ENCODE assay signal across 21 cellular contexts in genomic region chr17:74850310-74850709, GRCh38. TPM values are rescaled to one million over a fixed set of nuclear protein-coding genes. Genes with fewer than 3 reads are reported as not detected.
DNase-seq lines count a peak whose midpoint lies in the region; ATAC-seq, FAIRE-seq and TF ChIP-seq lines count a peak whose summit lies in the region.
"Had no signal": no experiment of that assay in that cellular context is flagged by ENCODE, and none has a peak within 500 bp of the region (broad histone marks: within the 10 kb centered on the region; RNA-seq: fewer than 3 reads in every experiment).

No MANE protein-coding gene starts in this region.

- no peak overlapping the region for H3K4ac ChIP-seq in H1 (replicated peaks; ENCODE audit: insufficient read length, low read depth, low read length)

- H3K4me2 ChIP-seq in HepG2 (ENCODE audit: low read depth, low read length) (no peak overlapping the region), H1 (ENCODE audit: insufficient read depth in 1 of 2, low read depth in 2 of 2, low read length in 2 of 2) (no peak overlapping the region)
- H3K4me2 ChIP-seq: A549, GM23338 had no signal

- H2BK120ac ChIP-seq in H1 (replicated peaks; ENCODE audit: low read depth, low read length): no peak overlapping the region

- H3K27me3 ChIP-seq in HepG2 (ENCODE audit: control insufficient read depth in 1 of 2, insufficient read depth in 2 of 2, low read length in 2 of 2) (peaks cover 5 to 82% of the 10 kb centered on the region in 2 experiments), right lobe of liver (peaks cover 0 to 7% of the 10 kb centered on the region in 2 donors), H1 (replicated peaks in 1 of 4; ENCODE audit: control insufficient read depth in 3 of 4, extremely low read depth in 1 of 4, insufficient read depth in 3 of 4, low read length in 3 of 4) (peaks cover 20 to 89% (median 69%) of the 10 kb centered on the region in 4 experiments)

- FAIRE-seq in HepG2 (lab: Jason Lieb, UNC): no peak
- no peak for FAIRE-seq in H1 (lab: Jason Lieb, UNC)
- FAIRE-seq in urothelium cell line (lab: Jason Lieb, UNC): peak; percentile 67
- FAIRE-seq: A549, G401.6, GM19239, H54 had no signal

- H4K5ac ChIP-seq in H1 (ENCODE audit: insufficient read length, low read depth, low read length): no peak overlapping the region

- no TSS peak for BruUV-seq in HepG2 (replicated peaks; lab: Mats Ljungman, UMichigan)

- H3K4me1 ChIP-seq in HepG2 (ENCODE audit: insufficient read depth, low read length) (peaks cover 9% of the 10 kb centered on the region), right lobe of liver (no peaks in the 10 kb centered on the region), H1 (replicated peaks in 1 of 4; ENCODE audit: control insufficient read depth in 3 of 4, insufficient read depth in 4 of 4, low read length in 3 of 4) (peaks cover 0 to 7% (median 3%) of the 10 kb centered on the region in 4 experiments; a peak in 5 of 7 replicates)

- ATAC-seq in HepG2: no peak
- no peak for ATAC-seq in right lobe of liver
- ATAC-seq: GM23338 had no signal

- no peak overlapping the region for H3K23ac ChIP-seq in H1 (ENCODE audit: insufficient read length)

- TF ChIP-seq EP300 in HepG2 (IDR thresholded peaks at IDR 0.05; ENCODE audit: low read depth in 2 of 2, low read length in 2 of 2): no peak
- no peak for TF ChIP-seq EP300 in HepG2 (CRISPR knock-in tag; IDR thresholded peaks at IDR 0.05; ENCODE audit: borderline replicate concordance)
- no peak for TF ChIP-seq EP300 in H1 (IDR thresholded peaks at IDR 0.05; ENCODE audit: borderline replicate concordance in 1 of 2, low read depth in 2 of 2, low read length in 2 of 2)

- 0 out of 2 replicates have a peak overlapping the region, but pooled peaks have one; percentile 47 for H4K8ac ChIP-seq in H1 (ENCODE audit: extremely low read depth, insufficient read depth, low read length)

- peaks cover 4% of the 10 kb centered on the region; the same call in 1 of the 2 replicates for H3K23me2 ChIP-seq in H1 (ENCODE audit: low read depth, low read length)

- intact Hi-C loops in HepG2 (cut with micrococcal nuclease; ENCODE audit: unreplicated experiment) (no loop called here), right lobe of liver (cut with DNase I) (no loop called here)

- H2BK12ac ChIP-seq in H1 (ENCODE audit: low read depth, low read length): no peak overlapping the region

- H3K27ac ChIP-seq in HepG2 (ENCODE audit: extremely low read length, insufficient read depth, low read length): no peak overlapping the region
- no peak overlapping the region for H3K27ac ChIP-seq in right lobe of liver
- H3K27ac ChIP-seq in H1 (ENCODE audit: low read depth, low read length): no peak overlapping the region
- H3K27ac ChIP-seq: A549 had no signal

- H2AK5ac ChIP-seq in H1 (ENCODE audit: low read depth, low read length): no peak overlapping the region

- TF ChIP-seq CTCF in HepG2 (CRISPR knock-in tag; IDR thresholded peaks at IDR 0.05): no peak
- no peak for TF ChIP-seq CTCF in right lobe of liver (IDR thresholded peaks at IDR 0.05)
- TF ChIP-seq CTCF in H1 (IDR thresholded peaks at IDR 0.05; ENCODE audit: control extremely low read depth in 1 of 3, insufficient read depth in 1 of 3, low read depth in 1 of 3, low read length in 3 of 3): no peak

- no peak overlapping the region for H3K14ac ChIP-seq in H1 (ENCODE audit: insufficient read length)

- no peak for DNase-seq in HepG2 (ENCODE audit: low spot score)
- no peak for DNase-seq in right lobe of liver
- no peak for DNase-seq in H1 (ENCODE audit: low read depth in 1 of 2, low spot score in 2 of 2)
- DNase-seq in urothelium cell line (ENCODE audit: low spot score): no peak
- no peak for DNase-seq in AML-193 (lab: John Stamatoyannopoulos, UW)
- no peak for DNase-seq in hepatic stellate cell (ENCODE audit: low spot score)
- DNase-seq: 8988T; ACHN; C1 segment of cervical spinal cord; Calu3; CD4-positive, alpha-beta memory T cell; COR-L47; DMS79 treated with DMSO at 0.1 percent for 48 hours; HFFc6 had no signal

- 0 out of 2 replicates have a peak overlapping the region, but pooled peaks have one; percentile 72 for H2BK15ac ChIP-seq in H1 (ENCODE audit: low read length)

- no peaks in the 10 kb centered on the region for H3K9me3 ChIP-seq in HepG2 (ENCODE audit: low read length)
- no peaks in the 10 kb centered on the region for H3K9me3 ChIP-seq in right lobe of liver
- H3K9me3 ChIP-seq in H1 (ENCODE audit: insufficient read depth in 2 of 2, low read depth in 1 of 2, low read length in 1 of 2): no peaks in the 10 kb centered on the region; a peak in 1 of 4 replicates
- H3K9me3 ChIP-seq: A549, HAP-1 had no signal

- in situ Hi-C loops in HepG2 (cut with HindIII; ENCODE audit: extremely low pct_ligation_motif_present, low pct_unique_long_range_greater_than_20kb): no loop called here

- H3K18ac ChIP-seq in H1 (ENCODE audit: extremely low read depth, low read length): no peak overlapping the region

- H3K4me3 ChIP-seq in HepG2 (replicated peaks in 1 of 3; ENCODE audit: insufficient read depth in 1 of 3, low read depth in 2 of 3, low read length in 3 of 3) (no peak overlapping the region), right lobe of liver (no peak overlapping the region), H1 (ENCODE audit: extremely low read depth in 1 of 4, insufficient read depth in 2 of 4, low read depth in 3 of 4, low read length in 4 of 4) (no peak overlapping the region)
- H3K4me3 ChIP-seq: A549, GM23338, HAP-1 had no signal

- H2BK20ac ChIP-seq in H1 (ENCODE audit: low read length): no peak overlapping the region

- WGBS in HepG2 (ENCODE audit: low lambda C conversion rate): 51% methylated on average over 3 of the region's 17 CpGs
- WGBS in right lobe of liver (ENCODE audit: insufficient coverage, low coverage, low lambda C conversion rate, missing lambda C conversion rate): 100% methylated on average over 2 of the region's 17 CpGs
- 90% methylated on average over 15 of the region's 17 CpGs; no CpG with 5 or more reads in 1 of the 2 experiments for WGBS in H1 (ENCODE audit: extremely low coverage in 1 of 2, insufficient coverage in 1 of 2, insufficient read length in 1 of 2, insufficient replicate concordance in 2 of 2, low coverage in 1 of 2, low lambda C conversion rate in 2 of 2, missing lambda C conversion rate in 1 of 2), 2 experiments

- no peak overlapping the region for H4K91ac ChIP-seq in H1 (replicated peaks; ENCODE audit: insufficient read length, low read length)

- no peaks in the 10 kb centered on the region for H3K79me1 ChIP-seq in H1 (ENCODE audit: low read depth, low read length)

- H3K36me3 ChIP-seq in HepG2 (replicated peaks in 1 of 2; ENCODE audit: control insufficient read depth in 1 of 2, insufficient read depth in 2 of 2, low read length in 2 of 2) (no peaks in the 10 kb centered on the region), right lobe of liver (no peaks in the 10 kb centered on the region), H1 (ENCODE audit: control insufficient read depth in 2 of 4, insufficient read depth in 4 of 4, low read length in 3 of 4) (no peaks in the 10 kb centered on the region)
- H3K36me3 ChIP-seq: HAP-1 had no signal

- no peak for TF ChIP-seq RAD21 in HepG2 (CRISPR knock-in tag; IDR thresholded peaks at IDR 0.05)
- no peak for TF ChIP-seq RAD21 in H1 (IDR thresholded peaks at IDR 0.05 in 1 of 2, conservative IDR thresholded peaks at IDR 0.05 in 1 of 2; ENCODE audit: low read depth in 2 of 2, low read length in 2 of 2)

- no peak overlapping the region for H3K56ac ChIP-seq in H1 (replicated peaks; ENCODE audit: insufficient read length, low read depth, low read length)

- H2AFZ ChIP-seq in HepG2 (ENCODE audit: low read length) (no peak overlapping the region), H1 (ENCODE audit: low read length) (no peak overlapping the region)
- H2AFZ ChIP-seq: GM23338 had no signal

- no peak overlapping the region for H2BK5ac ChIP-seq in H1 (ENCODE audit: low read depth, low read length)

- CTCF ChIA-PET in HepG2 (lab: Yijun Ruan, JAX; ENCODE audit: low intra/inter-chr PET ratio, low total read pairs) (interaction anchor here (0.8 kb wide), 1 partner anchor 12 kb away, joined by 3 read pairs; no protein-coding TSS in a partner anchor), H1 (lab: Charles Lee; ENCODE audit: partially characterized antibody) (interaction anchor here (1.3 to 99.6 kb wide), 3 partner anchors 7 to 104 kb away, joined by 6 to 2981 read pairs (median 2981); partner anchors contain the start of genes FDXR, GRIN2C and NAT9)

- POLR2A ChIA-PET in HepG2 (lab: Yijun Ruan, JAX) (no interaction called here), H1 (lab: Charles Lee; ENCODE audit: partially characterized antibody) (interaction anchor here (0.6 to 3.0 kb wide), 5 partner anchors 8 to 292 kb away, joined by 3 to 23 read pairs (median 4); no protein-coding TSS in a partner anchor)

- no peak overlapping the region for H3K9ac ChIP-seq in HepG2 (ENCODE audit: insufficient read depth, low read depth, low read length)
- no peak overlapping the region for H3K9ac ChIP-seq in H1 (replicated peaks in 1 of 4; ENCODE audit: extremely low read depth in 1 of 4, low read depth in 3 of 4, low read length in 3 of 4)

- H3K79me2 ChIP-seq in HepG2 (ENCODE audit: insufficient read depth, low read length): no peaks in the 10 kb centered on the region
- no peaks in the 10 kb centered on the region for H3K79me2 ChIP-seq in H1 (ENCODE audit: control insufficient read depth in 1 of 2, insufficient read depth in 2 of 2, low read length in 2 of 2)

- TF ChIP-seq POLR2A in HepG2 (IDR thresholded peaks at IDR 0.05; ENCODE audit: insufficient read depth in 1 of 2, low read depth in 2 of 2, low read length in 2 of 2) (no peak), right lobe of liver (IDR thresholded peaks at IDR 0.05) (no peak), H1 (IDR thresholded peaks at IDR 0.05; ENCODE audit: control extremely low read depth in 1 of 2, low read depth in 2 of 2, low read length in 2 of 2) (no peak)

- no peaks in the 10 kb centered on the region; the same call in 1 of the 2 replicates for H4K20me1 ChIP-seq in HepG2 (ENCODE audit: insufficient read depth, low read length)
- peaks cover 9 to 13% of the 10 kb centered on the region in 2 experiments for H4K20me1 ChIP-seq in H1 (replicated peaks in 1 of 2; ENCODE audit: control insufficient read depth in 1 of 2, insufficient read depth in 2 of 2, low read length in 2 of 2)

RNA-seq across cellular contexts. Expression of gene GRIN2C, which starts 9.4 kb away (rescaled TPM):
- total RNA-seq in HepG2 (2016; rRNA removed; fragmentation: Illumina TruSeq; extraction: Trizol) (0.11 TPM in 1 of 2 replicates, not detected in the other), right lobe of liver (under 1 TPM in 2 of 6 experiments, not detected in 4; 0.10 to 0.13 TPM)
- total RNA-seq in HepG2 (2016; cell fraction: cytosol; rRNA removed; fragmentation: Illumina TruSeq; extraction: Trizol; ENCODE audit: low read depth): not detected in 2 replicates
- 0.15 TPM in 1 of 2 replicates, not detected in the other for total RNA-seq in HepG2 (2016; cell fraction: insoluble cytoplasmic fraction; rRNA removed; fragmentation: Illumina TruSeq; extraction: Trizol)
- total RNA-seq in HepG2 (2016; cell fraction: membrane; rRNA removed; fragmentation: Illumina TruSeq; extraction: Trizol): not detected in 2 replicates
- total RNA-seq in HepG2 (2016; cell fraction: nucleus; rRNA removed; fragmentation: Illumina TruSeq; extraction: Trizol): 0.28 and 0.44 TPM in 2 replicates
- polyA plus RNA-seq in HepG2 (2011; rRNA removed) (0.03 and 0.07 TPM in 2 replicates), H1 (2011; rRNA removed) (0.06 and 0.11 TPM in 2 replicates)
- 0.01 TPM in 2 replicates for polyA plus RNA-seq in HepG2 (2011; cell fraction: cytosol; rRNA removed)
- 0.17 and 0.29 TPM in 2 replicates for polyA plus RNA-seq in HepG2 (2011; cell fraction: nucleus; rRNA removed)
- polyA plus RNA-seq in HepG2 (2012): 0.03 and 0.08 TPM in 2 replicates
- not detected in 2 replicates for polyA plus RNA-seq in HepG2 (2016; cell fraction: cytosol; fragmentation: Illumina TruSeq; extraction: Trizol; ENCODE audit: low read depth)
- polyA plus RNA-seq in HepG2 (2016; cell fraction: insoluble cytoplasmic fraction; fragmentation: Illumina TruSeq; extraction: Trizol; ENCODE audit: low read depth): not detected in 2 replicates
- polyA plus RNA-seq in HepG2 (2016; cell fraction: membrane; fragmentation: Illumina TruSeq; extraction: Trizol; ENCODE audit: low read depth): not detected in 2 replicates
- polyA plus RNA-seq in HepG2 (2016; cell fraction: nucleus; fragmentation: Illumina TruSeq; extraction: Trizol; ENCODE audit: insufficient read depth, low read depth): 0.15 and 0.44 TPM in 2 replicates
- polyA minus RNA-seq in HepG2 (2011; rRNA and poly(A)+ RNA removed; ENCODE audit: low replicate concordance): 0.14 TPM in 1 of 2 replicates, not detected in the other
- polyA minus RNA-seq in HepG2 (2011; cell fraction: cytosol; rRNA and poly(A)+ RNA removed): not detected in 2 replicates
- polyA minus RNA-seq in HepG2 (2011; cell fraction: nucleus; rRNA and poly(A)+ RNA removed): 0.52 TPM in 1 of 2 replicates, not detected in the other
- 0.07 TPM in 1 of 2 replicates, not detected in the other for total RNA-seq in H1 (2021; fragmentation: NEBNext Ultra II Directional; extraction: Animal tissue kit (Norgen Biotek cat#: 25700))
- polyA plus RNA-seq in H1 (2011; cell fraction: cytosol; rRNA removed): 0.05 TPM
- polyA plus RNA-seq in H1 (2011; cell fraction: nucleus; rRNA removed): 0.20 TPM
- 0.06 to 0.29 TPM (median 0.19 TPM) in 4 replicates for polyA plus RNA-seq in H1 (2012, experiment 1 of 2)
- polyA plus RNA-seq in H1 (2012, experiment 2 of 2): 0.05 TPM
- polyA plus RNA-seq in H1 (2013, experiment 1 of 2): 0.02 TPM
- polyA plus RNA-seq in H1 (2013, experiment 2 of 2): 0.04 TPM
- polyA minus RNA-seq in H1 (2011; rRNA and poly(A)+ RNA removed): 0.12 TPM in 1 of 2 replicates, not detected in the other
- polyA minus RNA-seq in H1 (2011; cell fraction: cytosol; rRNA and poly(A)+ RNA removed): not detected
- 0.20 TPM for polyA minus RNA-seq in H1 (2011; cell fraction: nucleus; rRNA and poly(A)+ RNA removed)
- total RNA-seq: Calu3 had no signal
- polyA plus RNA-seq: CD4-positive, alpha-beta memory T cell had no signal

RNA-seq across cellular contexts. Expression of gene FDXR, which starts 22.5 kb away (rescaled TPM):
- 99.0 and 116 TPM in 2 replicates for total RNA-seq in HepG2 (2016; rRNA removed; fragmentation: Illumina TruSeq; extraction: Trizol)
- total RNA-seq in HepG2 (2016; cell fraction: cytosol; rRNA removed; fragmentation: Illumina TruSeq; extraction: Trizol; ENCODE audit: low read depth): 17.2 and 18.6 TPM in 2 replicates
- 96.0 and 122 TPM in 2 replicates for total RNA-seq in HepG2 (2016; cell fraction: insoluble cytoplasmic fraction; rRNA removed; fragmentation: Illumina TruSeq; extraction: Trizol)
- total RNA-seq in HepG2 (2016; cell fraction: membrane; rRNA removed; fragmentation: Illumina TruSeq; extraction: Trizol): 33.1 and 34.8 TPM in 2 replicates
- total RNA-seq in HepG2 (2016; cell fraction: nucleus; rRNA removed; fragmentation: Illumina TruSeq; extraction: Trizol): 59.6 and 66.9 TPM in 2 replicates
- polyA plus RNA-seq in HepG2 (2011; rRNA removed): 23.4 and 27.7 TPM in 2 replicates
- 25.9 and 36.5 TPM in 2 replicates for polyA plus RNA-seq in HepG2 (2011; cell fraction: cytosol; rRNA removed)
- polyA plus RNA-seq in HepG2 (2011; cell fraction: nucleus; rRNA removed): 50.2 and 50.3 TPM in 2 replicates
- polyA plus RNA-seq in HepG2 (2012): 12.3 and 15.3 TPM in 2 replicates
- polyA plus RNA-seq in HepG2 (2016; cell fraction: cytosol; fragmentation: Illumina TruSeq; extraction: Trizol; ENCODE audit: low read depth): 13.6 and 16.1 TPM in 2 replicates
- polyA plus RNA-seq in HepG2 (2016; cell fraction: insoluble cytoplasmic fraction; fragmentation: Illumina TruSeq; extraction: Trizol; ENCODE audit: low read depth): 83.4 and 93.7 TPM in 2 replicates
- 21.8 and 25.0 TPM in 2 replicates for polyA plus RNA-seq in HepG2 (2016; cell fraction: membrane; fragmentation: Illumina TruSeq; extraction: Trizol; ENCODE audit: low read depth)
- polyA plus RNA-seq in HepG2 (2016; cell fraction: nucleus; fragmentation: Illumina TruSeq; extraction: Trizol; ENCODE audit: insufficient read depth, low read depth): 111 and 113 TPM in 2 replicates
- 11.0 and 40.8 TPM in 2 replicates for polyA minus RNA-seq in HepG2 (2011; rRNA and poly(A)+ RNA removed; ENCODE audit: low replicate concordance)
- 14.0 and 15.4 TPM in 2 replicates for polyA minus RNA-seq in HepG2 (2011; cell fraction: cytosol; rRNA and poly(A)+ RNA removed)
- polyA minus RNA-seq in HepG2 (2011; cell fraction: nucleus; rRNA and poly(A)+ RNA removed): 10.0 and 10.6 TPM in 2 replicates
- total RNA-seq in right lobe of liver: 10 to 100 TPM in 2 of 6 experiments, 1 to 10 TPM in 4; 7.7 to 18.7 (median 8.6) TPM
- 24.2 and 25.6 TPM in 2 replicates for total RNA-seq in H1 (2021; fragmentation: NEBNext Ultra II Directional; extraction: Animal tissue kit (Norgen Biotek cat#: 25700))
- polyA plus RNA-seq in H1 (2011; rRNA removed): 31.4 and 44.0 TPM in 2 replicates
- 52.5 TPM for polyA plus RNA-seq in H1 (2011; cell fraction: cytosol; rRNA removed)
- 67.0 TPM for polyA plus RNA-seq in H1 (2011; cell fraction: nucleus; rRNA removed)
- 20.6 to 42.6 TPM (median 37.8 TPM) in 4 replicates for polyA plus RNA-seq in H1 (2012, experiment 1 of 2)
- polyA plus RNA-seq in H1 (2012, experiment 2 of 2): 33.2 TPM
- polyA plus RNA-seq in H1 (2013, experiment 1 of 2): 13.2 TPM
- polyA plus RNA-seq in H1 (2013, experiment 2 of 2): 13.1 TPM
- polyA minus RNA-seq in H1 (2011; rRNA and poly(A)+ RNA removed): 10.8 and 11.3 TPM in 2 replicates
- 20.4 TPM for polyA minus RNA-seq in H1 (2011; cell fraction: cytosol; rRNA and poly(A)+ RNA removed)
- 25.0 TPM for polyA minus RNA-seq in H1 (2011; cell fraction: nucleus; rRNA and poly(A)+ RNA removed)

RNA-seq across cellular contexts. Expression of gene FADS6, which starts 43.1 kb away (rescaled TPM):
- total RNA-seq in HepG2 (2016; rRNA removed; fragmentation: Illumina TruSeq; extraction: Trizol): 0.11 TPM in 1 of 2 replicates, not detected in the other
- 0.09 TPM in 1 of 2 replicates, not detected in the other for total RNA-seq in HepG2 (2016; cell fraction: cytosol; rRNA removed; fragmentation: Illumina TruSeq; extraction: Trizol; ENCODE audit: low read depth)
- total RNA-seq in HepG2 (2016; cell fraction: insoluble cytoplasmic fraction; rRNA removed; fragmentation: Illumina TruSeq; extraction: Trizol): 0.11 TPM in 1 of 2 replicates, not detected in the other
- total RNA-seq in HepG2 (2016; cell fraction: membrane; rRNA removed; fragmentation: Illumina TruSeq; extraction: Trizol): not detected in 2 replicates
- total RNA-seq in HepG2 (2016; cell fraction: nucleus; rRNA removed; fragmentation: Illumina TruSeq; extraction: Trizol): 0.28 TPM in 1 of 2 replicates, not detected in the other
- polyA plus RNA-seq in HepG2 (2011; rRNA removed): 0.11 and 0.20 TPM in 2 replicates
- 0.14 and 0.15 TPM in 2 replicates for polyA plus RNA-seq in HepG2 (2011; cell fraction: cytosol; rRNA removed)
- polyA plus RNA-seq in HepG2 (2011; cell fraction: nucleus; rRNA removed): 0.47 and 1.1 TPM in 2 replicates
- not detected in 2 replicates for polyA plus RNA-seq in HepG2 (2012)
- polyA plus RNA-seq in HepG2 (2016; cell fraction: cytosol; fragmentation: Illumina TruSeq; extraction: Trizol; ENCODE audit: low read depth): 0.18 TPM in 1 of 2 replicates, not detected in the other
- 0.10 TPM in 1 of 2 replicates, not detected in the other for polyA plus RNA-seq in HepG2 (2016; cell fraction: insoluble cytoplasmic fraction; fragmentation: Illumina TruSeq; extraction: Trizol; ENCODE audit: low read depth)
- not detected in 2 replicates for polyA plus RNA-seq in HepG2 (2016; cell fraction: membrane; fragmentation: Illumina TruSeq; extraction: Trizol; ENCODE audit: low read depth)
- polyA plus RNA-seq in HepG2 (2016; cell fraction: nucleus; fragmentation: Illumina TruSeq; extraction: Trizol; ENCODE audit: insufficient read depth, low read depth): not detected in 2 replicates
- polyA minus RNA-seq in HepG2 (2011; rRNA and poly(A)+ RNA removed; ENCODE audit: low replicate concordance): 0.32 TPM in 1 of 2 replicates, not detected in the other
- polyA minus RNA-seq in HepG2 (2011; cell fraction: cytosol; rRNA and poly(A)+ RNA removed): not detected in 2 replicates
- polyA minus RNA-seq in HepG2 (2011; cell fraction: nucleus; rRNA and poly(A)+ RNA removed): not detected in 2 replicates
- 1 to 10 TPM; 2.1 to 6.1 (median 3.7) TPM for total RNA-seq in right lobe of liver
- total RNA-seq in H1 (2021; fragmentation: NEBNext Ultra II Directional; extraction: Animal tissue kit (Norgen Biotek cat#: 25700)): 0.56 and 0.80 TPM in 2 replicates
- polyA plus RNA-seq in H1 (2011; rRNA removed): 2.5 and 2.6 TPM in 2 replicates
- 2.2 TPM for polyA plus RNA-seq in H1 (2011; cell fraction: cytosol; rRNA removed)
- 2.2 TPM for polyA plus RNA-seq in H1 (2011; cell fraction: nucleus; rRNA removed)
- polyA plus RNA-seq in H1 (2012, experiment 1 of 2): 0.79 to 2.0 TPM (median 1.4 TPM) in 4 replicates
- 0.67 TPM for polyA plus RNA-seq in H1 (2012, experiment 2 of 2)
- polyA plus RNA-seq in H1 (2013, experiment 1 of 2): 0.67 TPM
- 0.52 TPM for polyA plus RNA-seq in H1 (2013, experiment 2 of 2)
- 1.6 and 2.1 TPM in 2 replicates for polyA minus RNA-seq in H1 (2011; rRNA and poly(A)+ RNA removed)
- 1.8 TPM for polyA minus RNA-seq in H1 (2011; cell fraction: cytosol; rRNA and poly(A)+ RNA removed)
- 0.80 TPM for polyA minus RNA-seq in H1 (2011; cell fraction: nucleus; rRNA and poly(A)+ RNA removed)
- total RNA-seq: Calu3; CD4-positive, alpha-beta memory T cell; HFFc6 had no signal
- polyA plus RNA-seq: BJ; CD4-positive, alpha-beta memory T cell had no signal
